In genomic region chr17:28675980-28676379, GRCh38 we compare ENCODE assay signal across 10 cellular contexts. TPM values are rescaled to one million over a fixed set of nuclear protein-coding genes. Genes with fewer than 3 reads are reported as not detected.
DNase-seq lines count a peak whose midpoint lies in the region; ATAC-seq and TF ChIP-seq lines count a peak whose summit lies in the region.
"Had no signal": no experiment of that assay in that cellular context is flagged by ENCODE, and none has a peak within 500 bp of the region (broad histone marks: within the 10 kb centered on the region; RNA-seq: fewer than 3 reads in every experiment).

No MANE protein-coding gene starts in this region.

- peaks cover 64% of the 10 kb centered on the region for H3K36me3 Mint-ChIP-seq in activated naive CD8-positive, alpha-beta T cell treated with anti-CD3 and anti-CD28 coated beads, Interleukin-2, amount 50 U/mL, for 24 hours (ENCODE audit: low read depth)

- CTCF ChIA-PET in PC-9 (lab: Charles Lee): interaction anchor here (1.6 kb wide), 1 partner anchor 30 kb away, joined by 14 read pairs; the partner anchor contains the start of gene BLTP2

- no peak overlapping the region for H3K4me3 ChIP-seq in BE2C (ENCODE audit: low read depth, low read length)
- H3K4me3 ChIP-seq in PC-9: no peak overlapping the region

- H3K4me1 Mint-ChIP-seq in activated naive CD8-positive, alpha-beta T cell treated with anti-CD3 and anti-CD28 coated beads, Interleukin-2, amount 50 U/mL, for 24 hours: no peaks in the 10 kb centered on the region

- H4K20me1 ChIP-seq in PC-9 (ENCODE audit: insufficient read depth): no peaks in the 10 kb centered on the region

- intact Hi-C loops in PC-9 (cut with micrococcal nuclease; ENCODE audit: unreplicated experiment): no loop called here

- no peak for ATAC-seq in foreskin keratinocyte
- ATAC-seq in activated naive CD8-positive, alpha-beta T cell treated with anti-CD3 and anti-CD28 coated beads, Interleukin-2, amount 50 U/mL, for 24 hours: no peak

- H3K4me1 ChIP-seq in BE2C (no peaks in the 10 kb centered on the region), PC-9 (replicated peaks; ENCODE audit: insufficient read depth) (no peaks in the 10 kb centered on the region), foreskin keratinocyte (no peaks in the 10 kb centered on the region)

- no peaks in the 10 kb centered on the region for H3K27me3 Mint-ChIP-seq in activated naive CD8-positive, alpha-beta T cell treated with anti-CD3 and anti-CD28 coated beads, Interleukin-2, amount 50 U/mL, for 24 hours

- no TSS peak for BruUV-seq in PC-9 (replicated peaks; lab: Mats Ljungman, UMichigan)

- DNase-seq in BE2C (no peak), PC-9 (peak in 1 of 2 experiments; percentile 17), foreskin keratinocyte (no peak), nucleus accumbens (lab: John Stamatoyannopoulos, UW) (no peak), medulla oblongata (ENCODE audit: extremely low spot score) (no peak)
- DNase-seq in activated naive CD8-positive, alpha-beta T cell treated with anti-CD3 and anti-CD28 coated beads, Interleukin-2, amount 50 U/mL, for 24 hours: no peak
- no peak for DNase-seq in stimulated activated CD8-positive, alpha-beta memory T cell treated with anti-CD3 and anti-CD28 coated beads, Interleukin-4, amount 100 ng/mL, for 48 hours
- DNase-seq: aorta had no signal

- TF ChIP-seq CTCF in BE2C (IDR thresholded peaks at IDR 0.05; ENCODE audit: low read depth, low read length) (peak; percentile 7; the same call in 1 of the 2 replicates), GM12874 (IDR thresholded peaks at IDR 0.05; ENCODE audit: insufficient read depth, low read depth, low read length) (peak; percentile 32; the same call in 1 of the 2 replicates), PC-9 (conservative IDR thresholded peaks at IDR 0.05) (peak; percentile 72), foreskin keratinocyte (conservative IDR thresholded peaks at IDR 0.05) (peak; percentile 67)

- H3K9me3 ChIP-seq in BE2C (no peaks in the 10 kb centered on the region), PC-9 (ENCODE audit: insufficient read depth, low read depth) (no peaks in the 10 kb centered on the region)
- H3K9me3 ChIP-seq: neutrophil had no signal

- no peaks in the 10 kb centered on the region for H3K9me3 Mint-ChIP-seq in activated naive CD8-positive, alpha-beta T cell treated with anti-CD3 and anti-CD28 coated beads, Interleukin-2, amount 50 U/mL, for 24 hours

- H3K27ac ChIP-seq in PC-9: no peak overlapping the region
- no peak overlapping the region for H3K27ac ChIP-seq in foreskin keratinocyte
- H3K27ac ChIP-seq: neutrophil had no signal

- H2AFZ ChIP-seq in PC-9: no peak overlapping the region

- no peaks in the 10 kb centered on the region for H3F3A ChIP-seq in PC-9 (ENCODE audit: insufficient read depth, low read depth)

- H3K9me2 ChIP-seq in PC-9 (ENCODE audit: insufficient read depth): no peaks in the 10 kb centered on the region

- no peak overlapping the region for H3K27ac Mint-ChIP-seq in activated naive CD8-positive, alpha-beta T cell treated with anti-CD3 and anti-CD28 coated beads, Interleukin-2, amount 50 U/mL, for 24 hours

- peaks cover 57% of the 10 kb centered on the region for H3K36me3 ChIP-seq in BE2C
- peaks cover 57% of the 10 kb centered on the region for H3K36me3 ChIP-seq in PC-9 (ENCODE audit: low read depth)

- H3K27me3 ChIP-seq in BE2C (no peaks in the 10 kb centered on the region), PC-9 (ENCODE audit: insufficient read depth, low read depth) (no peaks in the 10 kb centered on the region), foreskin keratinocyte (no peaks in the 10 kb centered on the region)
- H3K27me3 ChIP-seq: neutrophil had no signal

- H3K79me2 ChIP-seq in PC-9 (ENCODE audit: low read depth): no peaks in the 10 kb centered on the region

- H3K4me3 Mint-ChIP-seq in activated naive CD8-positive, alpha-beta T cell treated with anti-CD3 and anti-CD28 coated beads, Interleukin-2, amount 50 U/mL, for 24 hours: no peak overlapping the region

- H3K4me2 ChIP-seq in PC-9: no peak overlapping the region

- POLR2A ChIA-PET in PC-9 (lab: Charles Lee; ENCODE audit: unreplicated experiment): no interaction called here

RNA-seq across cellular contexts. Expression of gene SUPT6H, which starts 14.0 kb away (rescaled TPM):
- 45.4 TPM for polyA plus RNA-seq in BE2C (2012; ENCODE audit: insufficient read depth, insufficient read length, low read depth)
- total RNA-seq in PC-9 (2021) (46.7 and 63.3 TPM in 2 replicates), foreskin keratinocyte (41.4 and 44.2 TPM in 2 replicates)
- 16.3 and 17.9 TPM in 2 replicates for polyA plus RNA-seq in foreskin keratinocyte

RNA-seq across cellular contexts. Expression of gene SDF2, which starts 14.3 kb away (rescaled TPM):
- polyA plus RNA-seq in BE2C (2012; ENCODE audit: insufficient read depth, insufficient read length, low read depth): 43.8 TPM
- total RNA-seq in PC-9 (2021) (38.9 and 43.7 TPM in 2 replicates), foreskin keratinocyte (52.0 and 55.2 TPM in 2 replicates)
- 60.7 and 61.6 TPM in 2 replicates for polyA plus RNA-seq in foreskin keratinocyte

RNA-seq across cellular contexts. Expression of gene BLTP2, which starts 31.0 kb away (rescaled TPM):
- polyA plus RNA-seq in BE2C (2012; ENCODE audit: insufficient read depth, insufficient read length, low read depth): 61.7 TPM
- total RNA-seq in PC-9 (2021) (161 and 204 TPM in 2 replicates), foreskin keratinocyte (102 and 109 TPM in 2 replicates)
- polyA plus RNA-seq in foreskin keratinocyte: 22.8 and 27.9 TPM in 2 replicates

RNA-seq across cellular contexts. Expression of gene PROCA1, which starts 35.7 kb away (rescaled TPM):
- 0.52 TPM for polyA plus RNA-seq in BE2C (2012; ENCODE audit: insufficient read depth, insufficient read length, low read depth)
- total RNA-seq in PC-9 (2021) (14.2 and 15.8 TPM in 2 replicates), foreskin keratinocyte (0.39 and 0.41 TPM in 2 replicates)
- 0.45 and 0.76 TPM in 2 replicates for polyA plus RNA-seq in foreskin keratinocyte

RNA-seq across cellular contexts. Expression of gene RAB34, which starts 41.7 kb away (rescaled TPM):
- polyA plus RNA-seq in BE2C (2012; ENCODE audit: insufficient read depth, insufficient read length, low read depth): not detected
- total RNA-seq in PC-9 (2021): 161 and 174 TPM in 2 replicates
- 160 and 161 TPM in 2 replicates for total RNA-seq in foreskin keratinocyte
- 160 and 161 TPM in 2 replicates for polyA plus RNA-seq in foreskin keratinocyte

Comparison
In these comparisons a context has a peak if more than half of its experiments do, and no peak if none do; other contexts are left out.
1. CTCF ChIP-seq: peak in every context shown above with its lines; median percentile 72 in PC-9; 67 in foreskin keratinocyte; 32 in GM12874; 7 in BE2C.